In the genomic region with DNA sequence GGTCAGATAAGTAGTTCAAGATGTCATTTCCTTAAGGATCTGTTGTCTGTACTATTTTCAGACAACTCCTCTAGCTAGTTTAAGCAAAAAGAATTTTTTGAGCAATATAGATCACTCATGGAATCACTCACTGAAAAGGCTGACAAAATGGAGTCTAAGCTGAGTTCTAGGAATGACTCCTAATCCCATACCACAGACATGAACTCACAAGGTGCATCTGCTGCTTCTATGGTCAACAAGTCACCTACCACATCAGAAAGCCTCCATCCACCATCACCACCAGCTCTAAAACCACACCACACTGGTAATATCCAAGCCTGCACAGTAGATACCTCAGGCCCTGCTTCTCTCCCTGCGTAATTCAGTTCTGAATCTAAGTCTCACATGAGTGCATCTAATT, we compare ENCODE assay signal across 28 cellular contexts. TPM values are rescaled to one million over a fixed set of nuclear protein-coding genes. Genes with fewer than 3 reads are reported as not detected.
"Had no signal": no experiment of that assay in that cellular context is flagged by ENCODE, and none has a peak within 500 bp of the region (broad histone marks: within the 10 kb centered on the region; RNA-seq: fewer than 3 reads in every experiment).

No MANE protein-coding gene starts in this region.

- H3K27me3 ChIP-seq: esophagus muscularis mucosa, foreskin keratinocyte, heart left ventricle, right atrium auricular region, stomach, thyroid gland, upper lobe of left lung, vagina had no signal

- H3K27ac Mint-ChIP-seq: activated CD4-positive, alpha-beta T cell treated with anti-CD3 and anti-CD28 coated beads, Interleukin-2, amount 10 ng/mL, durations not matched to agents 7 days and 5 days; activated naive CD8-positive, alpha-beta T cell treated with anti-CD3 and anti-CD28 coated beads, Interleukin-2, amount 10 ng/mL, durations not matched to agents 7 days and 5 days; activated T-helper 2 cell treated with anti-CD3 and anti-CD28 coated beads, Interferon-gamma antibody, Interleukin-2, Interleukin-4, amounts not matched to agents 10 μg/mL and 5 μg/mL and 100 μg/mL, durations not matched to agents 14 hours and 24 hours and 36 hours; dendritic cell treated with granulocyte-macrophage colony-stimulating factor and Interleukin-4, amounts not matched to agents 40 ng/mL and 50 ng/mL, for 4 days; immature natural killer cell; mesothelial cell of epicardium had no signal

- H3K27me3 Mint-ChIP-seq: activated CD4-positive, alpha-beta T cell treated with anti-CD3 and anti-CD28 coated beads, Interleukin-2, amount 10 ng/mL, durations not matched to agents 7 days and 5 days; activated naive CD8-positive, alpha-beta T cell treated with anti-CD3 and anti-CD28 coated beads, Interleukin-2, amount 10 ng/mL, durations not matched to agents 7 days and 5 days; central memory CD8-positive, alpha-beta T cell; dendritic cell treated with granulocyte-macrophage colony-stimulating factor and Interleukin-4, amounts not matched to agents 40 ng/mL and 50 ng/mL, for 4 days; naive thymus-derived CD4-positive, alpha-beta T cell had no signal

- H3K4me1 ChIP-seq: esophagus muscularis mucosa, foreskin keratinocyte, heart left ventricle, right atrium auricular region, stomach, thyroid gland, upper lobe of left lung, vagina had no signal

- DNase-seq: activated CD4-positive, alpha-beta T cell treated with anti-CD3 and anti-CD28 coated beads, Interleukin-2, amount 10 ng/mL, durations not matched to agents 7 days and 5 days; activated CD4-positive, CD25-positive, alpha-beta regulatory T cell treated with anti-CD3 and anti-CD28 coated beads, Interleukin-2, amount 50 U/mL, for 72 hours; activated naive CD4-positive, alpha-beta T cell treated with Interleukin-2 at 50 U/mL for 16 hours; activated naive CD8-positive, alpha-beta T cell treated with anti-CD3 and anti-CD28 coated beads, Interleukin-2, amount 10 ng/mL, durations not matched to agents 7 days and 5 days; amygdala; effector CD4-positive, alpha-beta T cell; foreskin keratinocyte; heart left ventricle; hypothalamus; immature natural killer cell; kidney; left colon; mammary epithelial cell; naive thymus-derived CD4-positive, alpha-beta T cell; stimulated activated CD4-positive, alpha-beta T cell treated with anti-CD3 and anti-CD28 coated beads, Interleukin-2, amount 100 ng/mL, for 48 hours; stomach; thyroid gland; upper lobe of left lung had no signal

- H3K79me2 ChIP-seq: parathyroid adenoma had no signal

- H3K27ac ChIP-seq: esophagus muscularis mucosa, foreskin keratinocyte, heart left ventricle, parathyroid adenoma, right atrium auricular region, stomach, thyroid gland, upper lobe of left lung, vagina had no signal

- H3K4me3 Mint-ChIP-seq: activated CD4-positive, alpha-beta T cell treated with anti-CD3 and anti-CD28 coated beads, Interleukin-2, amount 10 ng/mL, durations not matched to agents 7 days and 5 days; activated naive CD8-positive, alpha-beta T cell treated with anti-CD3 and anti-CD28 coated beads, Interleukin-2, amount 10 ng/mL, durations not matched to agents 7 days and 5 days; central memory CD8-positive, alpha-beta T cell; dendritic cell treated with granulocyte-macrophage colony-stimulating factor and Interleukin-4, amounts not matched to agents 40 ng/mL and 50 ng/mL, for 4 days; immature natural killer cell; mesothelial cell of epicardium; naive thymus-derived CD4-positive, alpha-beta T cell had no signal

- H2AFZ ChIP-seq: parathyroid adenoma had no signal

- H3K4me1 Mint-ChIP-seq: activated CD4-positive, alpha-beta T cell treated with anti-CD3 and anti-CD28 coated beads, Interleukin-2, amount 10 ng/mL, durations not matched to agents 7 days and 5 days; immature natural killer cell; mesothelial cell of epicardium; naive thymus-derived CD4-positive, alpha-beta T cell had no signal

- H3K9me3 Mint-ChIP-seq: activated T-helper 2 cell treated with anti-CD3 and anti-CD28 coated beads, Interferon-gamma antibody, Interleukin-2, Interleukin-4, amounts not matched to agents 10 μg/mL and 5 μg/mL and 100 μg/mL, durations not matched to agents 14 hours and 24 hours and 36 hours; dendritic cell treated with granulocyte-macrophage colony-stimulating factor and Interleukin-4, amounts not matched to agents 40 ng/mL and 50 ng/mL, for 4 days; immature natural killer cell had no signal

- H3K4me3 ChIP-seq: esophagus muscularis mucosa, heart left ventricle, right atrium auricular region, stomach, thyroid gland, upper lobe of left lung, vagina had no signal

- ATAC-seq: foreskin keratinocyte; heart left ventricle; left colon; naive thymus-derived CD4-positive, alpha-beta T cell; SK-N-SH treated with all-trans-retinoic acid at 6 μM for 48 hours had no signal

- H3K9me3 ChIP-seq: esophagus muscularis mucosa, heart left ventricle, right atrium auricular region, stomach, thyroid gland, upper lobe of left lung, vagina had no signal

RNA-seq across cellular contexts. Expression of a gene that starts 55.9 kb away (rescaled TPM):
- total RNA-seq: activated CD4-positive, alpha-beta T cell treated with anti-CD3 and anti-CD28 coated beads, Interleukin-2, amount 10 ng/mL, durations not matched to agents 7 days and 5 days; activated naive CD8-positive, alpha-beta T cell treated with anti-CD3 and anti-CD28 coated beads, Interleukin-2, amount 10 ng/mL, durations not matched to agents 7 days and 5 days; activated T-helper 2 cell treated with anti-CD3 and anti-CD28 coated beads, Interferon-gamma antibody, Interleukin-2, Interleukin-4, amounts not matched to agents 10 μg/mL and 5 μg/mL and 100 μg/mL, durations not matched to agents 14 hours and 24 hours and 36 hours; esophagus muscularis mucosa; foreskin keratinocyte; heart left ventricle; kidney; left colon; mammary epithelial cell; naive thymus-derived CD4-positive, alpha-beta T cell; pulmonary artery endothelial cell; right atrium auricular region; stomach; thyroid gland; upper lobe of left lung; vagina had no signal
